Comparison of ENCODE assay signal across 11 cellular contexts in the genomic region with DNA sequence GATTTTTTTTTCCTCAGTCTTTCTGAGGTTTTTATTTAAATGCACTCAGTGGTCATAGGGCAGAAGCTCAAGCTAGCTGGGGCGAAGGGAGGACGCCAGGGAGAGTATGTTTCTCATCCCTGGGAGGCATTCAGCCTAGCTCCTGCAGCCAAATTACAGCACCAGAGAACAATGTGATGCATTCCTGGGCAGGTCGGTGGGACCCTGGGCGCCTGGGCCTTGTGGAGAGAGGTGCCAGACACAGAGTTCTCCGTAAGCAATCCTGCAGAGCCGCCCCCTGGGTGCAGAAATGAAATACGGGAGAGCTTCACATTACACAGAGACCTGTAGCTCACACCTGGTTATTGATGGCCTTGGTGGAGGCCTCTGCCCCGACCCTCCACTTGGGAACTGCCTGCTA. TPM values are rescaled to one million over a fixed set of nuclear protein-coding genes. Genes with fewer than 3 reads are reported as not detected.
DNase-seq lines count a peak whose midpoint lies in the region; ATAC-seq and TF ChIP-seq lines count a peak whose summit lies in the region.
"Had no signal": no experiment of that assay in that cellular context is flagged by ENCODE, and none has a peak within 500 bp of the region (broad histone marks: within the 10 kb centered on the region; RNA-seq: fewer than 3 reads in every experiment).

No MANE protein-coding gene starts in this region.

- H3K36me3 Mint-ChIP-seq in CD4-positive, alpha-beta memory T cell: peaks cover 21 to 26% of the 10 kb centered on the region in 2 donors
- peaks cover 0 to 32% (median 7%) of the 10 kb centered on the region in 3 donors for H3K36me3 Mint-ChIP-seq in naive thymus-derived CD8-positive, alpha-beta T cell
- peaks cover 11 to 21% (median 18%) of the 10 kb centered on the region in 3 donors for H3K36me3 Mint-ChIP-seq in immature natural killer cell
- H3K36me3 Mint-ChIP-seq: activated naive CD4-positive, alpha-beta T cell treated with anti-CD3 and anti-CD28 coated beads, Interleukin-2, amount 10 ng/mL, durations not matched to agents 7 days and 5 days had no signal

- CTCF ChIA-PET in CD4-positive, alpha-beta memory T cell (lab: Charles Lee; ENCODE audit: partially characterized antibody): no interaction called here

- no peaks in the 10 kb centered on the region for H3K27me3 Mint-ChIP-seq in CD4-positive, alpha-beta memory T cell
- H3K27me3 Mint-ChIP-seq in naive thymus-derived CD8-positive, alpha-beta T cell: no peaks in the 10 kb centered on the region
- H3K27me3 Mint-ChIP-seq in immature natural killer cell (ENCODE audit: low read depth in 3 of 3): peaks cover 0 to 5% (median 0%) of the 10 kb centered on the region in 3 donors
- H3K27me3 Mint-ChIP-seq: activated naive CD4-positive, alpha-beta T cell treated with anti-CD3 and anti-CD28 coated beads, Interleukin-2, amount 10 ng/mL, durations not matched to agents 7 days and 5 days; dendritic cell treated with granulocyte-macrophage colony-stimulating factor and Interleukin-4, amounts not matched to agents 40 ng/mL and 50 ng/mL, for 4 days had no signal

- peak; percentile 72 to 83 for DNase-seq in cardiac fibroblast (ENCODE audit: low read depth in 2 of 2)
- peak; percentile 67 for DNase-seq in left kidney (ENCODE audit: low read depth, low spot score)
- DNase-seq in vagina (ENCODE audit: extremely low spot score in 2 of 2): no peak
- DNase-seq in CD4-positive, alpha-beta memory T cell: no peak
- DNase-seq in naive thymus-derived CD8-positive, alpha-beta T cell: no peak
- DNase-seq in immature natural killer cell: no peak
- DNase-seq: activated naive CD4-positive, alpha-beta T cell treated with anti-CD3 and anti-CD28 coated beads, Interleukin-2, amount 10 ng/mL, durations not matched to agents 7 days and 5 days; NCI-H1436; NCI-H526 treated with DMSO at 0.1 percent for 48 hours had no signal

- H3K27ac ChIP-seq in vagina: peak overlapping the region; percentile 35
- no peak overlapping the region for H3K27ac ChIP-seq in CD4-positive, alpha-beta memory T cell (ENCODE audit: low read depth, low read length)

- H3K4me1 Mint-ChIP-seq in CD4-positive, alpha-beta memory T cell: no peaks in the 10 kb centered on the region
- H3K4me1 Mint-ChIP-seq in naive thymus-derived CD8-positive, alpha-beta T cell: no peaks in the 10 kb centered on the region
- H3K4me1 Mint-ChIP-seq in immature natural killer cell: no peaks in the 10 kb centered on the region
- H3K4me1 Mint-ChIP-seq: activated naive CD4-positive, alpha-beta T cell treated with anti-CD3 and anti-CD28 coated beads, Interleukin-2, amount 10 ng/mL, durations not matched to agents 7 days and 5 days had no signal

- TF ChIP-seq RAD21 in Ishikawa (IDR thresholded peaks at IDR 0.05; ENCODE audit: low read depth): peak; percentile 48

- TF ChIP-seq CTCF in cardiac fibroblast (IDR thresholded peaks at IDR 0.05; ENCODE audit: low read depth, low read length): no peak
- TF ChIP-seq CTCF in vagina (IDR thresholded peaks at IDR 0.05): no peak

- H3K9me3 ChIP-seq in vagina: no peaks in the 10 kb centered on the region
- no peaks in the 10 kb centered on the region for H3K9me3 ChIP-seq in CD4-positive, alpha-beta memory T cell (ENCODE audit: control insufficient read depth in 1 of 2, low read length in 2 of 2)

- no peak overlapping the region for H3K4me3 Mint-ChIP-seq in CD4-positive, alpha-beta memory T cell
- H3K4me3 Mint-ChIP-seq in naive thymus-derived CD8-positive, alpha-beta T cell: no peak overlapping the region
- no peak overlapping the region for H3K4me3 Mint-ChIP-seq in immature natural killer cell
- H3K4me3 Mint-ChIP-seq: activated naive CD4-positive, alpha-beta T cell treated with anti-CD3 and anti-CD28 coated beads, Interleukin-2, amount 10 ng/mL, durations not matched to agents 7 days and 5 days; dendritic cell treated with granulocyte-macrophage colony-stimulating factor and Interleukin-4, amounts not matched to agents 40 ng/mL and 50 ng/mL, for 4 days had no signal

- no peaks in the 10 kb centered on the region for H3K27me3 ChIP-seq in vagina
- no peaks in the 10 kb centered on the region for H3K27me3 ChIP-seq in CD4-positive, alpha-beta memory T cell (ENCODE audit: insufficient read depth, low read length)

- peak; percentile 65; the same call in 1 of the 2 replicates for TF ChIP-seq EP300 in Ishikawa (IDR thresholded peaks at IDR 0.05; ENCODE audit: borderline replicate concordance)

- H3K4me1 ChIP-seq in vagina: peaks cover 25% of the 10 kb centered on the region
- no peaks in the 10 kb centered on the region for H3K4me1 ChIP-seq in CD4-positive, alpha-beta memory T cell (ENCODE audit: insufficient read depth, low read length)

- H3K9me3 Mint-ChIP-seq in CD4-positive, alpha-beta memory T cell: no peaks in the 10 kb centered on the region
- H3K9me3 Mint-ChIP-seq in naive thymus-derived CD8-positive, alpha-beta T cell: no peaks in the 10 kb centered on the region
- no peaks in the 10 kb centered on the region for H3K9me3 Mint-ChIP-seq in immature natural killer cell
- H3K9me3 Mint-ChIP-seq: activated naive CD4-positive, alpha-beta T cell treated with anti-CD3 and anti-CD28 coated beads, Interleukin-2, amount 10 ng/mL, durations not matched to agents 7 days and 5 days; dendritic cell treated with granulocyte-macrophage colony-stimulating factor and Interleukin-4, amounts not matched to agents 40 ng/mL and 50 ng/mL, for 4 days had no signal

- POLR2A ChIA-PET in CD4-positive, alpha-beta memory T cell (lab: Charles Lee; ENCODE audit: partially characterized antibody): no interaction called here
- POLR2A ChIA-PET in naive thymus-derived CD8-positive, alpha-beta T cell (lab: Charles Lee): no interaction called here

- H3K4me3 ChIP-seq in cardiac fibroblast (replicated peaks in 1 of 2; ENCODE audit: low read depth in 2 of 2, low read length in 2 of 2) (no peak overlapping the region), vagina (no peak overlapping the region)
- no peak overlapping the region for H3K4me3 ChIP-seq in CD4-positive, alpha-beta memory T cell (ENCODE audit: low read length in 2 of 2)

- intact Hi-C loops in vagina (cut with DNase I): no loop called here
- intact Hi-C loops in CD4-positive, alpha-beta memory T cell (cut with micrococcal nuclease): no loop called here

- TF ChIP-seq POLR2A in vagina (IDR thresholded peaks at IDR 0.05): no peak

- no peak overlapping the region for H3K27ac Mint-ChIP-seq in CD4-positive, alpha-beta memory T cell
- no peak overlapping the region for H3K27ac Mint-ChIP-seq in naive thymus-derived CD8-positive, alpha-beta T cell
- H3K27ac Mint-ChIP-seq in immature natural killer cell: no peak overlapping the region
- H3K27ac Mint-ChIP-seq: activated naive CD4-positive, alpha-beta T cell treated with anti-CD3 and anti-CD28 coated beads, Interleukin-2, amount 10 ng/mL, durations not matched to agents 7 days and 5 days; dendritic cell treated with granulocyte-macrophage colony-stimulating factor and Interleukin-4, amounts not matched to agents 40 ng/mL and 50 ng/mL, for 4 days had no signal

- H3K36me3 ChIP-seq in vagina: peaks cover 0 to 3% of the 10 kb centered on the region in 2 donors
- no peaks in the 10 kb centered on the region for H3K36me3 ChIP-seq in CD4-positive, alpha-beta memory T cell (ENCODE audit: insufficient read depth, low read length)

- no peak for ATAC-seq in naive thymus-derived CD8-positive, alpha-beta T cell

TF ChIP-seq in Ishikawa, 13 proteins besides CTCF, POLR2A, EP300 and RAD21:
- TF ChIP-seq CEBPB (IDR thresholded peaks at IDR 0.05) (no peak), YY1 (IDR thresholded peaks at IDR 0.05; ENCODE audit: low read depth) (no peak), ZBTB7A (IDR thresholded peaks at IDR 0.05; ENCODE audit: low read depth) (0 out of 2 replicates have a peak, but pooled peaks have one; percentile 44), TEAD4 (IDR thresholded peaks at IDR 0.05) (peak; percentile 88), EGR1 (IDR thresholded peaks at IDR 0.05) (no peak), NFIC (IDR thresholded peaks at IDR 0.05) (peak; percentile 54; the same call in 1 of the 2 replicates), TCF12 (IDR thresholded peaks at IDR 0.05; ENCODE audit: low read depth) (peak; percentile 75), FOXM1 (IDR thresholded peaks at IDR 0.05; ENCODE audit: borderline replicate concordance, low read depth) (peak; percentile 24; the same call in 1 of the 2 replicates)
- TF ChIP-seq, protein P1, sequence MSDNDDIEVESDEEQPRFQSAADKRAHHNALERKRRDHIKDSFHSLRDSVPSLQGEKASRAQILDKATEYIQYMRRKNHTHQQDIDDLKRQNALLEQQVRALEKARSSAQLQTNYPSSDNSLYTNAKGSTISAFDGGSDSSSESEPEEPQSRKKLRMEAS (IDR thresholded peaks at IDR 0.05): no peak; the same call in 1 of the 2 replicates

RNA-seq across cellular contexts. Expression of a gene that starts 15.5 kb away (rescaled TPM):
- total RNA-seq in vagina: 16.0 TPM
- total RNA-seq in CD4-positive, alpha-beta memory T cell: under 1 TPM; 0.70 to 0.91 TPM
- under 1 TPM; 0.21 to 0.23 TPM for polyA plus RNA-seq in CD4-positive, alpha-beta memory T cell
- total RNA-seq in naive thymus-derived CD8-positive, alpha-beta T cell: under 1 TPM; 0.21 to 0.33 TPM
- under 1 TPM in 1 of 3 donors, not detected in 2; 0.06 TPM for polyA plus RNA-seq in naive thymus-derived CD8-positive, alpha-beta T cell
- under 1 TPM in 1 of 3 donors, not detected in 2; 0.03 TPM for polyA plus RNA-seq in immature natural killer cell

Comparison
In these comparisons a context has a peak if more than half of its experiments do, and no peak if none do; other contexts are left out.
1. DNase-seq: peak in cardiac fibroblast (2 of 2) and left kidney (single experiment); none in vagina (0 of 2), CD4-positive, alpha-beta memory T cell (0 of 5), naive thymus-derived CD8-positive, alpha-beta T cell (0 of 10) and immature natural killer cell (0 of 3).